Comparison of ENCODE assay signal across 17 cellular contexts in the genomic region with DNA sequence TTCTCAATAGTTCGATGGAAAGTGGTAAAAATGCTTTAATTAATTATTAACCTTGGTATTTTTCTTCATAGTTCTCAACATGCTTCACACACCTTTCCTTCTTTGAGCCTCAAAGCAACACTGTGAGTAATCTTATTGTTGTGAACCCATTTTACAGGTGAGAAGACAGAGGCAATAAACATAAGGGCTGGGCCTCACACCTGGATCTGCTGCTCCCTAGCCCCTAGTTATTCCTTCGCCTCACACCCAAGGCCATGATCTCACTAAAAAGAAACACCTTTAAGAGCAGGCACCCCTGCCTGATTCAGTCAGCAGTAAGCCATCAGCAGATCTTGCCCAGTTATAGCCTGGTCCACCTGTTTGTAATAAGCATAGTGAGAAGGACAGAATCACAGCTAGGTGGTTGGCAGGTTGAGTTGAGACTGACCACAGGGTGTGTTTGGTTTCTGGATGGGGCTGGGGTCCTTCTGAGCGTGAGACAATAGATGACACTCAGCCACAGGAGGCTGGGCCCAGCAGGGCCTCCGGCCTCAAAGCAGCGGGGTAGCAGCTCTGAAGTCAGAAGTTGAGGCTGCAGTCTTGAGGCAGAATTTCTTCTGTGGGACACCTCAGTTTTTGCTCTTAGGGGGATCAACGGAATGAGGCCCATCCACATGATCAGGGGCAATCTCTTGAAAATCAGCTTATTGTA.
A peak's percentile ranks its signal among the peaks of the same experiment; 100 is the strongest.
DNase-seq lines count a peak whose midpoint lies in the region; ATAC-seq, FAIRE-seq and TF ChIP-seq lines count a peak whose summit lies in the region.
"Had no signal": no experiment of that assay in that cellular context is flagged by ENCODE, and none has a peak within 500 bp of the region (broad histone marks: within the 10 kb centered on the region; RNA-seq: fewer than 3 reads in every experiment).

No MANE protein-coding gene starts in this region.

- peaks cover 77% of the 10 kb centered on the region for H3K4me1 ChIP-seq in HepG2 (ENCODE audit: insufficient read depth, low read length)
- H3K4me1 ChIP-seq in osteoblast (ENCODE audit: insufficient read depth, low read length): no peaks in the 10 kb centered on the region

- H3K4me3 ChIP-seq in HepG2 (replicated peaks in 1 of 3; ENCODE audit: insufficient read depth in 1 of 3, low read depth in 2 of 3, low read length in 3 of 3) (no peak overlapping the region), osteoblast (ENCODE audit: insufficient read depth, low read length) (no peak overlapping the region)
- H3K4me3 ChIP-seq: A549, body of pancreas had no signal

- H3K27me3 ChIP-seq in HepG2 (ENCODE audit: control insufficient read depth in 1 of 2, insufficient read depth in 2 of 2, low read length in 2 of 2): no peaks in the 10 kb centered on the region
- no peaks in the 10 kb centered on the region for H3K27me3 ChIP-seq in osteoblast (ENCODE audit: insufficient read depth, low read length)
- H3K27me3 ChIP-seq: body of pancreas had no signal

- H3K27me3 Mint-ChIP-seq in activated CD8-positive, alpha-beta memory T cell treated with anti-CD3 and anti-CD28 coated beads, Interleukin-2, amount 10 ng/mL, durations not matched to agents 7 days and 5 days: peaks cover 7% of the 10 kb centered on the region
- peaks cover 28% of the 10 kb centered on the region for H3K27me3 Mint-ChIP-seq in stimulated activated memory B cell treated with anti-CD40 and anti-IgM and Interleukin-4, amounts not matched to agents 10 μg/mL and 1 μg/mL and 100 μg/mL, for 72 hours
- H3K27me3 Mint-ChIP-seq: activated T-helper 17 cell treated with anti-CD3 and anti-CD28 coated beads, Interleukin-2, amount 50 U/mL, for 72 hours had no signal

- no peak for ATAC-seq in activated CD8-positive, alpha-beta memory T cell treated with anti-CD3 and anti-CD28 coated beads, Interleukin-2, amount 10 ng/mL, durations not matched to agents 7 days and 5 days
- no peak for ATAC-seq in HepG2
- ATAC-seq in stimulated activated memory B cell treated with anti-CD40 and anti-IgM and Interleukin-4, amounts not matched to agents 10 μg/mL and 1 μg/mL and 100 μg/mL, for 72 hours: peak; percentile 6
- ATAC-seq in HG03025 (IDR thresholded peaks at IDR 0.05; ENCODE audit: low FRiP score, unreplicated experiment): no peak
- ATAC-seq: activated T-helper 17 cell treated with anti-CD3 and anti-CD28 coated beads, Interleukin-2, amount 50 U/mL, for 72 hours had no signal

- H3K79me2 ChIP-seq in HepG2 (ENCODE audit: insufficient read depth, low read length): no peaks in the 10 kb centered on the region
- H3K79me2 ChIP-seq in osteoblast (ENCODE audit: insufficient read depth, low read length): no peaks in the 10 kb centered on the region

- POLR2A ChIA-PET in HepG2 (lab: Yijun Ruan, JAX): interaction anchor here (1.0 to 1.6 kb wide), 4 partner anchors 15 to 191 kb away, joined by 3 to 8 read pairs (median 5); no protein-coding TSS in a partner anchor

- H3K36me3 Mint-ChIP-seq in activated CD8-positive, alpha-beta memory T cell treated with anti-CD3 and anti-CD28 coated beads, Interleukin-2, amount 10 ng/mL, durations not matched to agents 7 days and 5 days: no peaks in the 10 kb centered on the region
- no peaks in the 10 kb centered on the region for H3K36me3 Mint-ChIP-seq in stimulated activated memory B cell treated with anti-CD40 and anti-IgM and Interleukin-4, amounts not matched to agents 10 μg/mL and 1 μg/mL and 100 μg/mL, for 72 hours

- H4K20me1 ChIP-seq in HepG2 (ENCODE audit: insufficient read depth, low read length) (no peaks in the 10 kb centered on the region), osteoblast (ENCODE audit: insufficient read depth, low read length) (no peaks in the 10 kb centered on the region)

- no peak for TF ChIP-seq RAD21 in HepG2 (CRISPR knock-in tag; IDR thresholded peaks at IDR 0.05)

- in situ Hi-C loops in HepG2 (cut with HindIII; ENCODE audit: extremely low pct_ligation_motif_present, low pct_unique_long_range_greater_than_20kb): no loop called here

- H3K9me3 ChIP-seq in HepG2 (ENCODE audit: low read length): no peaks in the 10 kb centered on the region
- H3K9me3 ChIP-seq in osteoblast (ENCODE audit: low read depth, low read length): no peaks in the 10 kb centered on the region
- H3K9me3 ChIP-seq: A549, body of pancreas had no signal

- H2AFZ ChIP-seq in HepG2 (ENCODE audit: low read length) (no peak overlapping the region), osteoblast (ENCODE audit: low read length) (no peak overlapping the region)

- H3K4me2 ChIP-seq in HepG2 (ENCODE audit: low read depth, low read length): peak overlapping the region; percentile 75
- H3K4me2 ChIP-seq in osteoblast (ENCODE audit: insufficient read depth, low read length): no peak overlapping the region
- H3K4me2 ChIP-seq: A549 had no signal

- FAIRE-seq in HepG2 (lab: Jason Lieb, UNC): no peak
- FAIRE-seq: A549, GM12891 had no signal

- TF ChIP-seq POLR2A in HepG2 (IDR thresholded peaks at IDR 0.05; ENCODE audit: insufficient read depth in 1 of 2, low read depth in 2 of 2, low read length in 2 of 2): no peak

- peak overlapping the region; percentile 83 for H3K27ac Mint-ChIP-seq in activated CD8-positive, alpha-beta memory T cell treated with anti-CD3 and anti-CD28 coated beads, Interleukin-2, amount 10 ng/mL, durations not matched to agents 7 days and 5 days
- H3K27ac Mint-ChIP-seq in stimulated activated memory B cell treated with anti-CD40 and anti-IgM and Interleukin-4, amounts not matched to agents 10 μg/mL and 1 μg/mL and 100 μg/mL, for 72 hours: no peak overlapping the region
- H3K27ac Mint-ChIP-seq: activated CD4-positive, alpha-beta T cell treated with anti-CD3 and anti-CD28 coated beads, Interleukin-2, amount 10 ng/mL, durations not matched to agents 24 days and 14 days; activated T-helper 17 cell treated with anti-CD3 and anti-CD28 coated beads, Interleukin-2, amount 50 U/mL, for 72 hours had no signal

- intact Hi-C loops in HepG2 (cut with micrococcal nuclease; ENCODE audit: unreplicated experiment): loop anchor here (5.0 kb wide), 1 partner anchor 102 kb away; no protein-coding TSS in a partner anchor

- no peaks in the 10 kb centered on the region for H3K9me3 Mint-ChIP-seq in activated CD8-positive, alpha-beta memory T cell treated with anti-CD3 and anti-CD28 coated beads, Interleukin-2, amount 10 ng/mL, durations not matched to agents 7 days and 5 days (ENCODE audit: low read depth)
- no peaks in the 10 kb centered on the region for H3K9me3 Mint-ChIP-seq in stimulated activated memory B cell treated with anti-CD40 and anti-IgM and Interleukin-4, amounts not matched to agents 10 μg/mL and 1 μg/mL and 100 μg/mL, for 72 hours
- H3K9me3 Mint-ChIP-seq: activated CD4-positive, alpha-beta T cell treated with anti-CD3 and anti-CD28 coated beads, Interleukin-2, amount 10 ng/mL, durations not matched to agents 24 days and 14 days; activated T-helper 17 cell treated with anti-CD3 and anti-CD28 coated beads, Interleukin-2, amount 50 U/mL, for 72 hours; nephron had no signal

- H3K36me3 ChIP-seq in HepG2 (replicated peaks in 1 of 2; ENCODE audit: control insufficient read depth in 1 of 2, insufficient read depth in 2 of 2, low read length in 2 of 2) (no peaks in the 10 kb centered on the region), osteoblast (ENCODE audit: insufficient read depth, low read length) (no peaks in the 10 kb centered on the region)

- TF ChIP-seq EP300 in HepG2 (IDR thresholded peaks at IDR 0.05; ENCODE audit: low read depth in 2 of 2, low read length in 2 of 2) (no peak), HepG2 (CRISPR knock-in tag; IDR thresholded peaks at IDR 0.05; ENCODE audit: borderline replicate concordance) (no peak)

- H3K27ac ChIP-seq in HepG2 (ENCODE audit: extremely low read length, insufficient read depth, low read length) (peak overlapping the region; percentile 74), osteoblast (ENCODE audit: low read depth, low read length) (no peak overlapping the region)
- H3K27ac ChIP-seq: A549 had no signal

- no TSS peak for BruUV-seq in HepG2 (replicated peaks; lab: Mats Ljungman, UMichigan)

- CTCF ChIA-PET in activated CD8-positive, alpha-beta memory T cell treated with anti-CD3 and anti-CD28 coated beads, Interleukin-2, amount 10 ng/mL, durations not matched to agents 7 days and 5 days (lab: Charles Lee): interaction anchor here (1.1 to 1.4 kb wide), 2 partner anchors 43 to 288 kb away, joined by 3 read pairs; no protein-coding TSS in a partner anchor
- CTCF ChIA-PET in HepG2 (lab: Yijun Ruan, JAX; ENCODE audit: low intra/inter-chr PET ratio, low total read pairs): no interaction called here

- H3K4me1 Mint-ChIP-seq in activated CD8-positive, alpha-beta memory T cell treated with anti-CD3 and anti-CD28 coated beads, Interleukin-2, amount 10 ng/mL, durations not matched to agents 7 days and 5 days: peaks cover 40% of the 10 kb centered on the region
- no peaks in the 10 kb centered on the region for H3K4me1 Mint-ChIP-seq in stimulated activated memory B cell treated with anti-CD40 and anti-IgM and Interleukin-4, amounts not matched to agents 10 μg/mL and 1 μg/mL and 100 μg/mL, for 72 hours
- H3K4me1 Mint-ChIP-seq: activated T-helper 17 cell treated with anti-CD3 and anti-CD28 coated beads, Interleukin-2, amount 50 U/mL, for 72 hours had no signal

- no peak overlapping the region for H3K4me3 Mint-ChIP-seq in activated CD8-positive, alpha-beta memory T cell treated with anti-CD3 and anti-CD28 coated beads, Interleukin-2, amount 10 ng/mL, durations not matched to agents 7 days and 5 days
- H3K4me3 Mint-ChIP-seq in stimulated activated memory B cell treated with anti-CD40 and anti-IgM and Interleukin-4, amounts not matched to agents 10 μg/mL and 1 μg/mL and 100 μg/mL, for 72 hours: no peak overlapping the region
- H3K4me3 Mint-ChIP-seq: activated CD4-positive, alpha-beta T cell treated with anti-CD3 and anti-CD28 coated beads, Interleukin-2, amount 10 ng/mL, durations not matched to agents 24 days and 14 days; activated T-helper 17 cell treated with anti-CD3 and anti-CD28 coated beads, Interleukin-2, amount 50 U/mL, for 72 hours; nephron had no signal

- peak overlapping the region; percentile 66; the same call in 1 of the 2 replicates for H3K9ac ChIP-seq in HepG2 (ENCODE audit: insufficient read depth, low read depth, low read length)

- WGBS in HepG2 (ENCODE audit: low lambda C conversion rate): 75% methylated on average over 6 of the region's 6 CpGs

- DNase-seq in activated CD8-positive, alpha-beta memory T cell treated with anti-CD3 and anti-CD28 coated beads, Interleukin-2, amount 10 ng/mL, durations not matched to agents 7 days and 5 days: no peak
- no peak for DNase-seq in activated CD8-positive, alpha-beta memory T cell treated with anti-CD3 and anti-CD28 coated beads, Interleukin-2, amount 50 U/mL, for 4 hours
- DNase-seq in NCI-H69 (lab: John Stamatoyannopoulos, UW) (peak; percentile 55), HepG2 (ENCODE audit: low spot score) (no peak), RKO (ENCODE audit: low spot score) (no peak), osteoblast (ENCODE audit: insufficient read length, low spot score, missing footprints) (no peak)
- DNase-seq: COR-L47; stimulated activated naive CD4-positive, alpha-beta T cell treated with Interleukin-2 at 50 U/mL for 16 hours; T1000 had no signal

- TF ChIP-seq CTCF in HepG2 (CRISPR knock-in tag; IDR thresholded peaks at IDR 0.05) (no peak), osteoblast (IDR thresholded peaks at IDR 0.05; ENCODE audit: extremely low read depth, low read depth, low read length) (no peak)

TF ChIP-seq in HepG2, 621 proteins besides CTCF, POLR2A, EP300 and RAD21 (continues in another document):
- TF ChIP-seq SIN3B (IDR thresholded peaks at IDR 0.05; ENCODE audit: low read length): no peak
- TF ChIP-seq ZMYM3 (CRISPR knock-in tag; IDR thresholded peaks at IDR 0.05): peak; percentile 85
